ENCODE assay signal across 8 cellular contexts in genomic region chr13:49585220-49586157, GRCh38. TPM values are rescaled to one million over a fixed set of nuclear protein-coding genes. Genes with fewer than 3 reads are reported as not detected.
A peak's percentile ranks its signal among the peaks of the same experiment; 100 is the strongest.
DNase-seq lines count a peak whose midpoint lies in the region; ATAC-seq lines count a peak whose summit lies in the region.

TSS of gene RCBTB1 (minus strand) at chr13:49585558. CDS start at chr13:49567279, 18,279 bp downstream.

- peaks cover 15 to 52% (median 41%) of the 10 kb centered on the region in 4 donors for H3K4me1 Mint-ChIP-seq in CD4-positive, alpha-beta memory T cell

- H3K27me3 ChIP-seq in CD4-positive, alpha-beta memory T cell (ENCODE audit: insufficient read depth, low read length) = no peaks in the 10 kb centered on the region
- H3K27me3 ChIP-seq in NT2/D1 (ENCODE audit: insufficient read depth, insufficient read length) (no peaks in the 10 kb centered on the region), mononuclear cell (ENCODE audit: insufficient read depth, low read length) (no peaks in the 10 kb centered on the region)

- peak within 1 kb of the TSS; percentile 80 to 96 (median 92) for H3K27ac Mint-ChIP-seq in CD4-positive, alpha-beta memory T cell

- peaks cover 5% of the 10 kb centered on the region for H3K36me3 ChIP-seq in CD4-positive, alpha-beta memory T cell (ENCODE audit: insufficient read depth, low read length)
- peaks cover 3% of the 10 kb centered on the region for H3K36me3 ChIP-seq in NT2/D1 (ENCODE audit: insufficient read depth, insufficient read length, low read length)

- intact Hi-C loops in CD4-positive, alpha-beta memory T cell (cut with micrococcal nuclease) = loop anchor here (1.0 to 5.0 kb wide), 6 partner anchors 48 to 338 kb away; partner anchors contain the start of genes CAB39L, CDADC1, PHF11 and SETDB2

- no peaks in the 10 kb centered on the region for H3K27me3 Mint-ChIP-seq in CD4-positive, alpha-beta memory T cell

- peak; percentile 66 to 77 (median 72) for DNase-seq in CD4-positive, alpha-beta memory T cell
- peak; percentile 36 for DNase-seq in NT2/D1 (ENCODE audit: low read depth, low spot score)
- peak; percentile 36 for DNase-seq in activated T-cell treated with anti-CD3 and anti-CD28 coated beads for 4 hours
- no peak for DNase-seq in epithelial cell of prostate (ENCODE audit: low read depth, low spot score)
- DNase-seq in stimulated activated CD8-positive, alpha-beta memory T cell treated with anti-CD3 and anti-CD28 coated beads, Interleukin-2, amount 100 ng/mL, for 48 hours (ENCODE audit: low read depth in 2 of 2) = peak; percentile 51 to 53

- peak within 1 kb of the TSS; percentile 72 for H3K9ac ChIP-seq in NT2/D1 (ENCODE audit: insufficient read length, low read depth)

- no peaks in the 10 kb centered on the region for H3K9me3 ChIP-seq in CD4-positive, alpha-beta memory T cell (ENCODE audit: control insufficient read depth in 1 of 2, low read length in 2 of 2)
- H3K9me3 ChIP-seq in NT2/D1 (ENCODE audit: insufficient read depth, low read length) (no peaks in the 10 kb centered on the region), mononuclear cell (ENCODE audit: low read depth, low read length) (no peaks in the 10 kb centered on the region)

- peak; percentile 92 for ATAC-seq in GM19351 (IDR thresholded peaks at IDR 0.05; ENCODE audit: unreplicated experiment)
- ATAC-seq in HG03469 (IDR thresholded peaks at IDR 0.05; ENCODE audit: unreplicated experiment) = peak; percentile 64

- peaks cover 7 to 19% of the 10 kb centered on the region in 2 donors for H3K36me3 Mint-ChIP-seq in CD4-positive, alpha-beta memory T cell

- peak within 1 kb of the TSS; percentile 88 to 99 (median 96) for H3K4me3 Mint-ChIP-seq in CD4-positive, alpha-beta memory T cell

- no peaks in the 10 kb centered on the region for H3K9me3 Mint-ChIP-seq in CD4-positive, alpha-beta memory T cell

- POLR2A ChIA-PET in CD4-positive, alpha-beta memory T cell (lab: Charles Lee; ENCODE audit: partially characterized antibody) = interaction anchor here (0.7 to 2.7 kb wide), 14 partner anchors 16 to 932 kb away, joined by 3 to 37 read pairs (median 4); partner anchors contain the start of genes CAB39L, CDADC1, CYSLTR2 and KPNA3

- H3K27ac ChIP-seq in CD4-positive, alpha-beta memory T cell (ENCODE audit: low read depth, low read length) = peak within 1 kb of the TSS; percentile 82
- peak within 1 kb of the TSS; percentile 93 for H3K27ac ChIP-seq in epithelial cell of prostate

- peaks cover 21% of the 10 kb centered on the region for H3K4me1 ChIP-seq in CD4-positive, alpha-beta memory T cell (ENCODE audit: insufficient read depth, low read length)
- H3K4me1 ChIP-seq in NT2/D1 (ENCODE audit: insufficient read depth, insufficient read length) (no peaks in the 10 kb centered on the region), mononuclear cell (ENCODE audit: insufficient read depth, low read length) (peaks cover 28% of the 10 kb centered on the region)

- CTCF ChIA-PET in CD4-positive, alpha-beta memory T cell (lab: Charles Lee; ENCODE audit: partially characterized antibody) = interaction anchor here (1.0 to 3.2 kb wide), 2 partner anchors 22 to 26 kb away, joined by 3 to 14 read pairs; no protein-coding TSS in a partner anchor

- H3K4me3 ChIP-seq in CD4-positive, alpha-beta memory T cell (ENCODE audit: low read length in 2 of 2) = peak within 1 kb of the TSS; percentile 64 to 76
- peak within 1 kb of the TSS; percentile 54 for H3K4me3 ChIP-seq in NT2/D1 (ENCODE audit: insufficient read length, low read depth)
- H3K4me3 ChIP-seq in mononuclear cell (ENCODE audit: low read length) = peak within 1 kb of the TSS; percentile 82

RNA-seq across cellular contexts. Expression of gene RCBTB1, which starts in this region (rescaled TPM):
- 10 to 100 TPM; 20.7 to 21.3 TPM for total RNA-seq in CD4-positive, alpha-beta memory T cell
- 10 to 100 TPM; 11.2 to 14.0 TPM for polyA plus RNA-seq in CD4-positive, alpha-beta memory T cell
- 19.0 TPM for total RNA-seq in mononuclear cell
